In genomic region chr18:41751161-41751560, GRCh38 we compare ENCODE assay signal across 15 cellular contexts.
A peak's percentile ranks its signal among the peaks of the same experiment; 100 is the strongest.
DNase-seq lines count a peak whose midpoint lies in the region; ATAC-seq, FAIRE-seq and TF ChIP-seq lines count a peak whose summit lies in the region.
"Had no signal": no experiment of that assay in that cellular context is flagged by ENCODE, and none has a peak within 500 bp of the region (broad histone marks: within the 10 kb centered on the region; RNA-seq: fewer than 3 reads in every experiment).

No MANE protein-coding gene starts in this region.

- POLR2A ChIA-PET in PC-3 (lab: Charles Lee; ENCODE audit: unreplicated experiment): no interaction called here

- ATAC-seq in PC-3 (peak; percentile 69), esophagus mucosa (no peak), GM18867 (IDR thresholded peaks at IDR 0.05; ENCODE audit: unreplicated experiment) (no peak)
- no peak for ATAC-seq in activated T-cell treated with anti-CD3 and anti-CD28 coated beads, Interleukin-2, amount 50 U/mL, for 4 hours

- H3F3A ChIP-seq in PC-3 (ENCODE audit: low read length, unreplicated experiment): no peaks in the 10 kb centered on the region

- no peaks in the 10 kb centered on the region for H3K4me1 Mint-ChIP-seq in activated T-cell treated with anti-CD3 and anti-CD28 coated beads, Interleukin-2, amount 50 U/mL, for 4 hours (ENCODE audit: low read depth)
- H3K4me1 Mint-ChIP-seq: CD4-positive, CD25-positive, alpha-beta regulatory T cell had no signal

- peaks cover 2% of the 10 kb centered on the region for H3K27me3 Mint-ChIP-seq in activated T-cell treated with anti-CD3 and anti-CD28 coated beads, Interleukin-2, amount 50 U/mL, for 4 hours (ENCODE audit: low read depth)
- H3K27me3 Mint-ChIP-seq: CD4-positive, CD25-positive, alpha-beta regulatory T cell; IgD-negative memory B cell had no signal

- BruUV-seq in PC-3 (replicated peaks; lab: Mats Ljungman, UMichigan): no TSS peak

- no peaks in the 10 kb centered on the region for H3K36me3 Mint-ChIP-seq in activated T-cell treated with anti-CD3 and anti-CD28 coated beads, Interleukin-2, amount 50 U/mL, for 4 hours (ENCODE audit: insufficient read depth)
- H3K36me3 Mint-ChIP-seq: CD4-positive, CD25-positive, alpha-beta regulatory T cell had no signal

- H3K9me3 ChIP-seq in PC-3 (ENCODE audit: low read length): no peaks in the 10 kb centered on the region
- H3K9me3 ChIP-seq: BLaER1 treated with 17β-estradiol and CSF1 and Interleukin-3, amounts not matched to agents 10 nM and 100 nM had no signal

- H3K4me1 ChIP-seq in PC-3 (ENCODE audit: insufficient read depth, low read length): peaks cover 20% of the 10 kb centered on the region; the same call in 1 of the 2 replicates

- DNase-seq in ELR (ENCODE audit: low read depth) (peak; percentile 69), PC-3 (peak; percentile 59), bronchial epithelial cell (ENCODE audit: low read depth) (peak; percentile 64), activated gamma-delta T cell (lab: John Stamatoyannopoulos, UW) (no peak)
- no peak for DNase-seq in activated T-cell treated with anti-CD3 and anti-CD28 coated beads, Interleukin-2, amount 50 U/mL, for 4 hours
- DNase-seq: ACHN; CD4-positive, CD25-positive, alpha-beta regulatory T cell; DMS79; GF-D8; HCEC 1CT had no signal

- no peak overlapping the region for H2AFZ ChIP-seq in PC-3 (ENCODE audit: low read length)

- H3K36me3 ChIP-seq in PC-3 (ENCODE audit: low read depth, low read length) (no peaks in the 10 kb centered on the region), bronchial epithelial cell (ENCODE audit: control insufficient read depth, insufficient read depth, low read length) (no peaks in the 10 kb centered on the region)
- H3K36me3 ChIP-seq: BLaER1 treated with 17β-estradiol and CSF1 and Interleukin-3, amounts not matched to agents 10 nM and 100 nM had no signal

- CTCF ChIA-PET in PC-3 (lab: Charles Lee): no interaction called here

- H3K9me2 ChIP-seq in PC-3 (replicated peaks; ENCODE audit: low read length): no peaks in the 10 kb centered on the region

- peak overlapping the region; percentile 36 for H3K27ac ChIP-seq in 22Rv1
- no peak overlapping the region for H3K27ac ChIP-seq in PC-3 (ENCODE audit: low read length)
- H3K27ac ChIP-seq: BLaER1 treated with 17β-estradiol and CSF1 and Interleukin-3, amounts not matched to agents 10 nM and 100 nM had no signal

- H3K4me2 ChIP-seq in PC-3 (ENCODE audit: low read length): no peak overlapping the region
- H3K4me2 ChIP-seq: BLaER1 treated with 17β-estradiol and CSF1 and Interleukin-3, amounts not matched to agents 10 nM and 100 nM had no signal

- no peaks in the 10 kb centered on the region for H3K79me2 ChIP-seq in PC-3 (ENCODE audit: low read length)

- H3K4me3 ChIP-seq in PC-3 (ENCODE audit: low read length): no peak overlapping the region
- no peak overlapping the region for H3K4me3 ChIP-seq in bronchial epithelial cell (ENCODE audit: low read depth, low read length)
- H3K4me3 ChIP-seq: BLaER1 treated with 17β-estradiol and CSF1 and Interleukin-3, amounts not matched to agents 10 nM and 100 nM had no signal

- TF ChIP-seq CTCF in 22Rv1 (IDR thresholded peaks at IDR 0.05) (no peak), PC-3 (conservative IDR thresholded peaks at IDR 0.05; ENCODE audit: low read depth, low read length) (no peak), bronchial epithelial cell (IDR thresholded peaks at IDR 0.05; ENCODE audit: insufficient read depth, low read length, severe bottlenecking) (no peak)

- H3K27me3 ChIP-seq in PC-3 (ENCODE audit: low read length): no peaks in the 10 kb centered on the region
- no peaks in the 10 kb centered on the region for H3K27me3 ChIP-seq in bronchial epithelial cell (ENCODE audit: control insufficient read depth, insufficient read depth, low read length)
- H3K27me3 ChIP-seq: BLaER1 treated with 17β-estradiol and CSF1 and Interleukin-3, amounts not matched to agents 10 nM and 100 nM had no signal

- H4K20me1 ChIP-seq in PC-3 (ENCODE audit: low read length): no peaks in the 10 kb centered on the region
- H4K20me1 ChIP-seq: BLaER1 treated with 17β-estradiol and CSF1 and Interleukin-3, amounts not matched to agents 10 nM and 100 nM had no signal

- H3K9ac ChIP-seq in PC-3 (ENCODE audit: low read length): no peak overlapping the region
- H3K9ac ChIP-seq: BLaER1 treated with 17β-estradiol and CSF1 and Interleukin-3, amounts not matched to agents 10 nM and 100 nM had no signal

- intact Hi-C loops in PC-3 (cut with micrococcal nuclease): no loop called here

- FAIRE-seq in bronchial epithelial cell (lab: Jason Lieb, UNC): no peak

- no peaks in the 10 kb centered on the region for H3K9me3 Mint-ChIP-seq in activated T-cell treated with anti-CD3 and anti-CD28 coated beads, Interleukin-2, amount 50 U/mL, for 4 hours

- no peak overlapping the region for H3K4me3 Mint-ChIP-seq in activated T-cell treated with anti-CD3 and anti-CD28 coated beads, Interleukin-2, amount 50 U/mL, for 4 hours
- H3K4me3 Mint-ChIP-seq: CD4-positive, CD25-positive, alpha-beta regulatory T cell; IgD-negative memory B cell had no signal

Comparison
In these comparisons a context has a peak if more than half of its experiments do, and no peak if none do; other contexts are left out.
1. DNase-seq: peak in ELR (single experiment), PC-3 (single experiment) and bronchial epithelial cell (single experiment); none in activated T-cell treated with anti-CD3 and anti-CD28 coated beads, Interleukin-2, amount 50 U/mL, for 4 hours (single experiment) and activated gamma-delta T cell (single experiment).